ENCODE assay signal across 1 cellular context in the genomic region with DNA sequence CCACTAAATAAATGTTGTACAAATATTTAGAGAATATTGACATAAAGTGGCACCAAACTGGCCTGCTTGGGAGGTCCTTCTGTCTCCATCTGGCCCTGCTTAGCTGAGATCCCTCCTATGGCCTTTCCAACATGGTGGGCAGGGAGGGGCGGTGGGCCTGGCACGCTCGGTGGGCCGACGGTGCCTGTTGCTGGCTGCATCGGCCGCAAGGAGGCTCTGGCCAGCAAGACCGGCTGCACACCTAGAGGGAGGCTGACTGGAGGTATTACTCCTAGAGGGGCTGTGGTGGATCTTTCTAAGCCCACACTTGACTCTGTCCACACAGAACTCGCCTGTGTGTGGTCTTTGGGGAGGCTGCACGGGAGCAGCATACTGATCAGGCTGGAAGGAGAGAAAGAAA.
TF ChIP-seq lines count a peak whose summit lies in the region.

No MANE protein-coding gene starts in this region.

TF ChIP-seq in GM23338, 12 proteins besides CTCF, POLR2A, EP300 and RAD21:
- TF ChIP-seq EZH2phosphoT487 (IDR thresholded peaks at IDR 0.05; ENCODE audit: unreplicated experiment): no peak
- no peak for TF ChIP-seq JUNB (IDR thresholded peaks at IDR 0.05; ENCODE audit: unreplicated experiment)
- TF ChIP-seq, protein P1, sequence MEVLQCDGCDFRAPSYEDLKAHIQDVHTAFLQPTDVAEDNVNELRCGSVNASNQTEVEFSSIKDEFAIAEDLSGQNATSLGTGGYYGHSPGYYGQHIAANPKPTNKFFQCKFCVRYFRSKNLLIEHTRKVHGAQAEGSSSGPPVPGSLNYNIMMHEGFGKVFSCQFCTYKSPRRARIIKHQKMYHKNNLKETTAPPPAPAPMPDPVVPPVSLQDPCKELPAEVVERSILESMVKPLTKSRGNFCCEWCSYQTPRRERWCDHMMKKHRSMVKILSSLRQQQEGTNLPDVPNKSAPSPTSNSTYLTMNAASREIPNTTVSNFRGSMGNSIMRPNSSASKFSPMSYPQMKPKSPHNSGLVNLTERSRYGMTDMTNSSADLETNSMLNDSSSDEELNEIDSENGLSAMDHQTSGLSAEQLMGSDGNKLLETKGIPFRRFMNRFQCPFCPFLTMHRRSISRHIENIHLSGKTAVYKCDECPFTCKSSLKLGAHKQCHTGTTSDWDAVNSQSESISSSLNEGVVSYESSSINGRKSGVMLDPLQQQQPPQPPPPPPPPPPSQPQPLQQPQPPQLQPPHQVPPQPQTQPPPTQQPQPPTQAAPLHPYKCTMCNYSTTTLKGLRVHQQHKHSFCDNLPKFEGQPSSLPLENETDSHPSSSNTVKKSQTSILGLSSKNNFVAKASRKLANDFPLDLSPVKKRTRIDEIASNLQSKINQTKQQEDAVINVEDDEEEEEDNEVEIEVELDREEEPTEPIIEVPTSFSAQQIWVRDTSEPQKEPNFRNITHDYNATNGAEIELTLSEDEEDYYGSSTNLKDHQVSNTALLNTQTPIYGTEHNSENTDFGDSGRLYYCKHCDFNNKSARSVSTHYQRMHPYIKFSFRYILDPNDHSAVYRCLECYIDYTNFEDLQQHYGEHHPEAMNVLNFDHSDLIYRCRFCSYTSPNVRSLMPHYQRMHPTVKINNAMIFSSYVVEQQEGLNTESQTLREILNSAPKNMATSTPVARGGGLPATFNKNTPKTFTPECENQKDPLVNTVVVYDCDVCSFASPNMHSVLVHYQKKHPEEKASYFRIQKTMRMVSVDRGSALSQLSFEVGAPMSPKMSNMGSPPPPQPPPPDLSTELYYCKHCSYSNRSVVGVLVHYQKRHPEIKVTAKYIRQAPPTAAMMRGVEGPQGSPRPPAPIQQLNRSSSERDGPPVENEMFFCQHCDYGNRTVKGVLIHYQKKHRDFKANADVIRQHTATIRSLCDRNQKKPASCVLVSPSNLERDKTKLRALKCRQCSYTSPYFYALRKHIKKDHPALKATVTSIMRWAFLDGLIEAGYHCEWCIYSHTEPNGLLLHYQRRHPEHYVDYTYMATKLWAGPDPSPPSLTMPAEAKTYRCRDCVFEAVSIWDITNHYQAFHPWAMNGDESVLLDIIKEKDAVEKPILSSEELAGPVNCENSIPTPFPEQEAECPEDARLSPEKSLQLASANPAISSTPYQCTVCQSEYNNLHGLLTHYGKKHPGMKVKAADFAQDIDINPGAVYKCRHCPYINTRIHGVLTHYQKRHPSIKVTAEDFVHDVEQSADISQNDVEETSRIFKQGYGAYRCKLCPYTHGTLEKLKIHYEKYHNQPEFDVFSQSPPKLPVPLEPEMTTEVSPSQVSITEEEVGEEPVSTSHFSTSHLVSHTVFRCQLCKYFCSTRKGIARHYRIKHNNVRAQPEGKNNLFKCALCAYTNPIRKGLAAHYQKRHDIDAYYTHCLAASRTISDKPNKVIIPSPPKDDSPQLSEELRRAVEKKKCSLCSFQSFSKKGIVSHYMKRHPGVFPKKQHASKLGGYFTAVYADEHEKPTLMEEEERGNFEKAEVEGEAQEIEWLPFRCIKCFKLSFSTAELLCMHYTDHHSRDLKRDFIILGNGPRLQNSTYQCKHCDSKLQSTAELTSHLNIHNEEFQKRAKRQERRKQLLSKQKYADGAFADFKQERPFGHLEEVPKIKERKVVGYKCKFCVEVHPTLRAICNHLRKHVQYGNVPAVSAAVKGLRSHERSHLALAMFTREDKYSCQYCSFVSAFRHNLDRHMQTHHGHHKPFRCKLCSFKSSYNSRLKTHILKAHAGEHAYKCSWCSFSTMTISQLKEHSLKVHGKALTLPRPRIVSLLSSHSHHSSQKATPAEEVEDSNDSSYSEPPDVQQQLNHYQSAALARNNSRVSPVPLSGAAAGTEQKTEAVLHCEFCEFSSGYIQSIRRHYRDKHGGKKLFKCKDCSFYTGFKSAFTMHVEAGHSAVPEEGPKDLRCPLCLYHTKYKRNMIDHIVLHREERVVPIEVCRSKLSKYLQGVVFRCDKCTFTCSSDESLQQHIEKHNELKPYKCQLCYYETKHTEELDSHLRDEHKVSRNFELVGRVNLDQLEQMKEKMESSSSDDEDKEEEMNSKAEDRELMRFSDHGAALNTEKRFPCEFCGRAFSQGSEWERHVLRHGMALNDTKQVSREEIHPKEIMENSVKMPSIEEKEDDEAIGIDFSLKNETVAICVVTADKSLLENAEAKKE (CRISPR knock-in tag; IDR thresholded peaks at IDR 0.05): no peak
- TF ChIP-seq, protein P2, sequence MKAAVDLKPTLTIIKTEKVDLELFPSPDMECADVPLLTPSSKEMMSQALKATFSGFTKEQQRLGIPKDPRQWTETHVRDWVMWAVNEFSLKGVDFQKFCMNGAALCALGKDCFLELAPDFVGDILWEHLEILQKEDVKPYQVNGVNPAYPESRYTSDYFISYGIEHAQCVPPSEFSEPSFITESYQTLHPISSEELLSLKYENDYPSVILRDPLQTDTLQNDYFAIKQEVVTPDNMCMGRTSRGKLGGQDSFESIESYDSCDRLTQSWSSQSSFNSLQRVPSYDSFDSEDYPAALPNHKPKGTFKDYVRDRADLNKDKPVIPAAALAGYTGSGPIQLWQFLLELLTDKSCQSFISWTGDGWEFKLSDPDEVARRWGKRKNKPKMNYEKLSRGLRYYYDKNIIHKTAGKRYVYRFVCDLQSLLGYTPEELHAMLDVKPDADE (IDR thresholded peaks at IDR 0.05): no peak
- TF ChIP-seq POLR2AphosphoS5 (IDR thresholded peaks at IDR 0.05; ENCODE audit: low read depth): no peak
- TF ChIP-seq NANOG (IDR thresholded peaks at IDR 0.05; ENCODE audit: borderline replicate concordance): no peak
- no peak for TF ChIP-seq STAT1 (IDR thresholded peaks at IDR 0.05; ENCODE audit: unreplicated experiment)
- TF ChIP-seq, protein P3, sequence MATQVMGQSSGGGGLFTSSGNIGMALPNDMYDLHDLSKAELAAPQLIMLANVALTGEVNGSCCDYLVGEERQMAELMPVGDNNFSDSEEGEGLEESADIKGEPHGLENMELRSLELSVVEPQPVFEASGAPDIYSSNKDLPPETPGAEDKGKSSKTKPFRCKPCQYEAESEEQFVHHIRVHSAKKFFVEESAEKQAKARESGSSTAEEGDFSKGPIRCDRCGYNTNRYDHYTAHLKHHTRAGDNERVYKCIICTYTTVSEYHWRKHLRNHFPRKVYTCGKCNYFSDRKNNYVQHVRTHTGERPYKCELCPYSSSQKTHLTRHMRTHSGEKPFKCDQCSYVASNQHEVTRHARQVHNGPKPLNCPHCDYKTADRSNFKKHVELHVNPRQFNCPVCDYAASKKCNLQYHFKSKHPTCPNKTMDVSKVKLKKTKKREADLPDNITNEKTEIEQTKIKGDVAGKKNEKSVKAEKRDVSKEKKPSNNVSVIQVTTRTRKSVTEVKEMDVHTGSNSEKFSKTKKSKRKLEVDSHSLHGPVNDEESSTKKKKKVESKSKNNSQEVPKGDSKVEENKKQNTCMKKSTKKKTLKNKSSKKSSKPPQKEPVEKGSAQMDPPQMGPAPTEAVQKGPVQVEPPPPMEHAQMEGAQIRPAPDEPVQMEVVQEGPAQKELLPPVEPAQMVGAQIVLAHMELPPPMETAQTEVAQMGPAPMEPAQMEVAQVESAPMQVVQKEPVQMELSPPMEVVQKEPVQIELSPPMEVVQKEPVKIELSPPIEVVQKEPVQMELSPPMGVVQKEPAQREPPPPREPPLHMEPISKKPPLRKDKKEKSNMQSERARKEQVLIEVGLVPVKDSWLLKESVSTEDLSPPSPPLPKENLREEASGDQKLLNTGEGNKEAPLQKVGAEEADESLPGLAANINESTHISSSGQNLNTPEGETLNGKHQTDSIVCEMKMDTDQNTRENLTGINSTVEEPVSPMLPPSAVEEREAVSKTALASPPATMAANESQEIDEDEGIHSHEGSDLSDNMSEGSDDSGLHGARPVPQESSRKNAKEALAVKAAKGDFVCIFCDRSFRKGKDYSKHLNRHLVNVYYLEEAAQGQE (IDR thresholded peaks at IDR 0.05; ENCODE audit: unreplicated experiment): no peak
- no peak for TF ChIP-seq EZH2 (IDR thresholded peaks at IDR 0.05; ENCODE audit: low read depth, unreplicated experiment)
